In genomic region chr3:177836671-177837070, GRCh38 we compare ENCODE assay signal across 11 cellular contexts.
DNase-seq lines count a peak whose midpoint lies in the region; ATAC-seq, FAIRE-seq and TF ChIP-seq lines count a peak whose summit lies in the region.
"Had no signal": no experiment of that assay in that cellular context is flagged by ENCODE, and none has a peak within 500 bp of the region (broad histone marks: within the 10 kb centered on the region; RNA-seq: fewer than 3 reads in every experiment).

No MANE protein-coding gene starts in this region.

- no TSS peak for BruUV-seq in IMR-90 (replicated peaks; lab: Mats Ljungman, UMichigan)

- H3K9ac ChIP-seq in IMR-90 (ENCODE audit: low read depth, low read length) = no peak overlapping the region

- H2BK20ac ChIP-seq in IMR-90 (ENCODE audit: low read depth, low read length) = peak overlapping the region; percentile 58

- H2BK120ac ChIP-seq in IMR-90 (ENCODE audit: low read depth, low read length) = peak overlapping the region; percentile 94

- peak overlapping the region; percentile 25; the same call in 1 of the 2 replicates for H3K56ac ChIP-seq in IMR-90 (ENCODE audit: extremely low read depth, insufficient read depth, low read length)

- peak overlapping the region; percentile 89 for H3K14ac ChIP-seq in IMR-90 (replicated peaks; ENCODE audit: low read depth, low read length)

- H3K23ac ChIP-seq in IMR-90 (ENCODE audit: low read depth, low read length) = peak overlapping the region; percentile 64

- 0 out of 2 replicates have a peak overlapping the region, but pooled peaks have one; percentile 7 for H3K27ac ChIP-seq in IMR-90 (ENCODE audit: insufficient read depth, low read length)
- H3K27ac ChIP-seq in epithelial cell of prostate = peak overlapping the region; percentile 82

- H3K36me3 ChIP-seq in IMR-90 (ENCODE audit: control insufficient read depth, insufficient read depth, low read length) = no peaks in the 10 kb centered on the region

- no peaks in the 10 kb centered on the region for H3K9me3 Mint-ChIP-seq in osteocyte (ENCODE audit: unreplicated experiment)
- H3K9me3 Mint-ChIP-seq in activated T-cell treated with anti-CD3 and anti-CD28 coated beads, Interleukin-2, amount 50 U/mL, for 4 hours = no peaks in the 10 kb centered on the region
- H3K9me3 Mint-ChIP-seq: activated T-cell treated with anti-CD3 and anti-CD28 coated beads, Interleukin-2, amount 50 U/mL, for 24 hours; CD4-positive, CD25-positive, alpha-beta regulatory T cell had no signal

- peak overlapping the region; percentile 24 to 91; a peak in 3 of 4 replicates for H4K8ac ChIP-seq in IMR-90 (ENCODE audit: low read depth in 2 of 2, low read length in 2 of 2)

- peak overlapping the region; percentile 94 for H4K91ac ChIP-seq in IMR-90 (ENCODE audit: insufficient read depth, low read depth, low read length)

- H2AK9ac ChIP-seq in IMR-90 (replicated peaks; ENCODE audit: low read depth, low read length, poor library complexity) = no peak overlapping the region

- WGBS in IMR-90 (ENCODE audit: extremely low coverage in 2 of 2, insufficient read length in 1 of 2), 2 experiments = no CpG with 5 or more reads among the region's 5 CpGs

- H3K4me2 ChIP-seq in IMR-90 (ENCODE audit: low read depth, low read length) = no peak overlapping the region

- H3K27me3 Mint-ChIP-seq in osteocyte (ENCODE audit: unreplicated experiment) = no peaks in the 10 kb centered on the region
- no peaks in the 10 kb centered on the region for H3K27me3 Mint-ChIP-seq in activated T-cell treated with anti-CD3 and anti-CD28 coated beads, Interleukin-2, amount 50 U/mL, for 4 hours (ENCODE audit: low read depth)
- H3K27me3 Mint-ChIP-seq: activated T-cell treated with anti-CD3 and anti-CD28 coated beads, Interleukin-2, amount 50 U/mL, for 24 hours; CD4-positive, CD25-positive, alpha-beta regulatory T cell had no signal

- peak overlapping the region; percentile 39 for H2BK15ac ChIP-seq in IMR-90 (ENCODE audit: low read depth, low read length)

- POLR2A ChIA-PET in IMR-90 (lab: Charles Lee; ENCODE audit: unreplicated experiment) = interaction anchor here (0.5 to 0.6 kb wide), 2 partner anchors 36 to 484 kb away, joined by 3 to 14 read pairs; no protein-coding TSS in a partner anchor

- H3K27me3 ChIP-seq in IMR-90 (ENCODE audit: control insufficient read depth, insufficient read depth, low read length) = no peaks in the 10 kb centered on the region

- TF ChIP-seq CTCF in IMR-90 (conservative IDR thresholded peaks at IDR 0.05; ENCODE audit: low read depth, low read length) (no peak), osteocyte (IDR thresholded peaks at IDR 0.05) (no peak)

- H4K5ac ChIP-seq in IMR-90 (ENCODE audit: low read depth, low read length) = peak overlapping the region; percentile 54; the same call in 1 of the 2 replicates

- H2BK5ac ChIP-seq in IMR-90 (ENCODE audit: low read depth, low read length, poor library complexity, severe bottlenecking) = peak overlapping the region; percentile 96

- no peak overlapping the region for H3K4me3 ChIP-seq in IMR-90 (ENCODE audit: insufficient read depth, low read depth, low read length)

- DNase-seq in IMR-90 = no peak
- peak; percentile 68 for DNase-seq in NCI-H446 treated with DMSO at 0.1 percent for 48 hours (lab: John Stamatoyannopoulos, UW)
- DNase-seq in epithelial cell of prostate (ENCODE audit: low read depth, low spot score) = no peak
- DNase-seq in osteocyte (ENCODE audit: extremely low spot score, unreplicated experiment) = no peak
- DNase-seq in activated T-cell treated with anti-CD3 and anti-CD28 coated beads, Interleukin-2, amount 50 U/mL, for 4 hours = no peak
- no peak for DNase-seq in stimulated activated CD4-positive, alpha-beta T cell treated with anti-CD3 and anti-CD28 coated beads, Interleukin-4, amount 100 ng/mL, for 4 hours
- DNase-seq in RCC 7860 (ENCODE audit: low spot score) = no peak
- DNase-seq: activated T-cell treated with anti-CD3 and anti-CD28 coated beads, Interleukin-2, amount 50 U/mL, for 24 hours; CD4-positive, CD25-positive, alpha-beta regulatory T cell; stimulated activated CD4-positive, alpha-beta T cell treated with anti-CD3 and anti-CD28 coated beads, Interleukin-4, amount 100 ng/mL, for 1 hour had no signal

- no peak for ATAC-seq in IMR-90 (ENCODE audit: low read depth)
- ATAC-seq in activated T-cell treated with anti-CD3 and anti-CD28 coated beads, Interleukin-2, amount 50 U/mL, for 4 hours = no peak
- no peak for ATAC-seq in HG03571 (IDR thresholded peaks at IDR 0.05; ENCODE audit: unreplicated experiment)

- CTCF ChIA-PET in IMR-90 (lab: Yijun Ruan, JAX) = no interaction called here

- dilution Hi-C loops in IMR-90 (cut with HindIII; ENCODE audit: low sequenced_read_pairs, unreplicated experiment) = no loop called here

- peaks cover 9% of the 10 kb centered on the region for H3K9me1 ChIP-seq in IMR-90 (ENCODE audit: insufficient read depth, low read length)

- intact Hi-C loops in IMR-90 (cut with micrococcal nuclease) = loop anchor here (2.0 to 5.0 kb wide), 2 partner anchors 68 to 546 kb away; no protein-coding TSS in a partner anchor

- peaks cover 49% of the 10 kb centered on the region for H3K4me1 Mint-ChIP-seq in osteocyte (ENCODE audit: unreplicated experiment)
- peaks cover 3% of the 10 kb centered on the region for H3K4me1 Mint-ChIP-seq in activated T-cell treated with anti-CD3 and anti-CD28 coated beads, Interleukin-2, amount 50 U/mL, for 4 hours (ENCODE audit: low read depth)

- peak overlapping the region; percentile 94; the same call in 1 of the 2 replicates for H3K18ac ChIP-seq in IMR-90 (ENCODE audit: low read depth, low read length)

- peak overlapping the region; percentile 91 for H2AK5ac ChIP-seq in IMR-90 (ENCODE audit: low read depth, low read length)

- TF ChIP-seq POLR2A in IMR-90 (IDR thresholded peaks at IDR 0.05; ENCODE audit: low read depth, low read length) = no peak

- H3K4ac ChIP-seq in IMR-90 (ENCODE audit: low read depth, low read length) = peak overlapping the region; percentile 92; the same call in 1 of the 2 replicates

- in situ Hi-C loops in IMR-90 (cut with MboI; ENCODE audit: low sequenced_read_pairs) = no loop called here

- H3K4me3 Mint-ChIP-seq in osteocyte (ENCODE audit: unreplicated experiment) = no peak overlapping the region
- no peak overlapping the region for H3K4me3 Mint-ChIP-seq in activated T-cell treated with anti-CD3 and anti-CD28 coated beads, Interleukin-2, amount 50 U/mL, for 4 hours
- H3K4me3 Mint-ChIP-seq: activated T-cell treated with anti-CD3 and anti-CD28 coated beads, Interleukin-2, amount 50 U/mL, for 24 hours; CD4-positive, CD25-positive, alpha-beta regulatory T cell had no signal

- H2AFZ ChIP-seq in IMR-90 (replicated peaks; ENCODE audit: low read length, poor library complexity) = no peak overlapping the region

- FAIRE-seq in RCC 7860 (lab: Jason Lieb, UNC) = no peak

- peak overlapping the region; percentile 76 for H3K27ac Mint-ChIP-seq in osteocyte (ENCODE audit: unreplicated experiment)
- H3K27ac Mint-ChIP-seq: activated T-cell treated with anti-CD3 and anti-CD28 coated beads, Interleukin-2, amount 50 U/mL, for 24 hours; CD4-positive, CD25-positive, alpha-beta regulatory T cell had no signal

- H3K9me3 ChIP-seq in IMR-90 (ENCODE audit: control insufficient read depth, insufficient read depth, low read length) = no peaks in the 10 kb centered on the region

- TF ChIP-seq RAD21 in IMR-90 (IDR thresholded peaks at IDR 0.05; ENCODE audit: low read length) = no peak

- H3K36me3 Mint-ChIP-seq in osteocyte (ENCODE audit: unreplicated experiment) = no peaks in the 10 kb centered on the region
- no peaks in the 10 kb centered on the region for H3K36me3 Mint-ChIP-seq in activated T-cell treated with anti-CD3 and anti-CD28 coated beads, Interleukin-2, amount 50 U/mL, for 4 hours (ENCODE audit: insufficient read depth)
- H3K36me3 Mint-ChIP-seq: CD4-positive, CD25-positive, alpha-beta regulatory T cell had no signal

- no peaks in the 10 kb centered on the region for H4K20me1 ChIP-seq in IMR-90 (ENCODE audit: insufficient read depth, low read length)

- no peaks in the 10 kb centered on the region for H3K79me1 ChIP-seq in IMR-90 (ENCODE audit: low read depth in 1 of 2, low read length in 2 of 2)

- peaks cover 15% of the 10 kb centered on the region for H3K4me1 ChIP-seq in IMR-90 (ENCODE audit: control insufficient read depth, insufficient read depth, low read length)

TF ChIP-seq in IMR-90, 13 proteins besides CTCF, POLR2A, EP300 and RAD21:
- TF ChIP-seq CEBPB (IDR thresholded peaks at IDR 0.05; ENCODE audit: low read depth, low read length) (peak; percentile 78), FOS (IDR thresholded peaks at IDR 0.05; ENCODE audit: low read depth, low read length) (no peak)
TF ChIP-seq in IMR-90: peak in this region for 1.
